Comparison of ENCODE assay signal across 9 cellular contexts in genomic region chr3:184155644-184156521, GRCh38. TPM values are rescaled to one million over a fixed set of nuclear protein-coding genes. Genes with fewer than 3 reads are reported as not detected.
A peak's percentile ranks its signal among the peaks of the same experiment; 100 is the strongest.
DNase-seq lines count a peak whose midpoint lies in the region; ATAC-seq and TF ChIP-seq lines count a peak whose summit lies in the region.
"Had no signal": no experiment of that assay in that cellular context is flagged by ENCODE, and none has a peak within 500 bp of the region (broad histone marks: within the 10 kb centered on the region; RNA-seq: fewer than 3 reads in every experiment).

No MANE protein-coding gene starts in this region.

- H2AK5ac ChIP-seq in H9 (ENCODE audit: insufficient read length, low read length): no peak overlapping the region

- H2BK15ac ChIP-seq in H9 (ENCODE audit: low read depth, low read length): no peak overlapping the region

- intact Hi-C loops in esophagus squamous epithelium (cut with DNase I) (no loop called here), natural killer cell (cut with micrococcal nuclease) (loop anchor here (2.0 kb wide), 1 partner anchor 21 kb away; the partner anchor contains the start of gene EIF2B5)

- no peak for TF ChIP-seq POLR2A in esophagus squamous epithelium (IDR thresholded peaks at IDR 0.05)
- no peak for TF ChIP-seq POLR2A in upper lobe of left lung (IDR thresholded peaks at IDR 0.05)

- no peak overlapping the region for H3K18ac ChIP-seq in H9 (ENCODE audit: insufficient read length, low read depth, low read length)

- H3K27me3 Mint-ChIP-seq in H9 (ENCODE audit: low read depth) (no peaks in the 10 kb centered on the region), natural killer cell (ENCODE audit: low read depth in 2 of 2) (no peaks in the 10 kb centered on the region)

- H4K8ac ChIP-seq in H9 (replicated peaks; ENCODE audit: insufficient read length, low read depth, low read length): no peak overlapping the region

- H2BK20ac ChIP-seq in H9 (ENCODE audit: low read depth, low read length, poor library complexity, severe bottlenecking): no peak overlapping the region

- peak overlapping the region; percentile 75 for H3K9ac ChIP-seq in H9 (ENCODE audit: extremely low read depth, insufficient read length, low read length)

- H4K20me1 ChIP-seq in H9 (ENCODE audit: control insufficient read depth, insufficient read depth, insufficient read length): no peaks in the 10 kb centered on the region

- DNase-seq in GM12865 (ENCODE audit: low read depth) (peak; percentile 49), H9 (peak; percentile 46), NCI-H1105 (lab: John Stamatoyannopoulos, UW) (peak; percentile 30), activated T-cell treated with anti-CD3 and anti-CD28 coated beads for 24 hours (ENCODE audit: low read depth) (peak; percentile 29), esophagus squamous epithelium (lab: John Stamatoyannopoulos, UW) (no peak), natural killer cell (peak; percentile 35), upper lobe of left lung (peak in 1 of 2 donors; percentile 43), NCI-H1048 (lab: John Stamatoyannopoulos, UW) (no peak)

- H2BK5ac ChIP-seq in H9 (ENCODE audit: insufficient read length, low read length): no peak overlapping the region

- peaks cover 1 to 9% (median 4%) of the 10 kb centered on the region in 3 experiments; a peak in 5 of 7 replicates for H3K36me3 Mint-ChIP-seq in H9 (ENCODE audit: insufficient read depth in 1 of 3, low read depth in 3 of 3)
- no peaks in the 10 kb centered on the region for H3K36me3 Mint-ChIP-seq in natural killer cell

- ATAC-seq in natural killer cell (peak; percentile 50 to 70 (median 54)), upper lobe of left lung (ENCODE audit: low FRiP score in 2 of 2) (peak; percentile 29 to 38)

- no peak overlapping the region for H3K4ac ChIP-seq in H9 (ENCODE audit: low read depth, low read length)

- H3K4me3 ChIP-seq in GM12865 (ENCODE audit: low read depth, low read length) (peak overlapping the region; percentile 79), esophagus squamous epithelium (peak overlapping the region; percentile 67 to 97 (median 84)), upper lobe of left lung (peak overlapping the region; percentile 88 to 98 (median 92))

- H3K4me2 ChIP-seq in H9 (ENCODE audit: insufficient read depth, insufficient read length, low read length): peak overlapping the region; percentile 75

- TF ChIP-seq EP300 in upper lobe of left lung (IDR thresholded peaks at IDR 0.05): no peak

- H2AFZ ChIP-seq in H9 (ENCODE audit: low read length): no peak overlapping the region

- H3K79me1 ChIP-seq in H9 (ENCODE audit: insufficient read depth, low read depth, low read length, poor library complexity, severe bottlenecking): peaks cover 3% of the 10 kb centered on the region

- H3K4me3 Mint-ChIP-seq in H9 (peak overlapping the region; percentile 93 to 99), natural killer cell (peak overlapping the region; percentile 94)

- H3K4me1 ChIP-seq in H9 (ENCODE audit: insufficient read depth, low read length) (no peaks in the 10 kb centered on the region; the same call in 1 of the 2 replicates), esophagus squamous epithelium (peaks cover 15 to 65% (median 42%) of the 10 kb centered on the region in 3 donors), upper lobe of left lung (peaks cover 39 to 62% (median 46%) of the 10 kb centered on the region in 4 donors)

- no peak overlapping the region for H3T11ph ChIP-seq in H9 (ENCODE audit: low read length)

- H3K4me1 Mint-ChIP-seq in H9 (peaks cover 11 to 21% of the 10 kb centered on the region in 2 experiments), natural killer cell (peaks cover 32 to 37% of the 10 kb centered on the region in 2 donors)

- no peak overlapping the region for H2BK12ac ChIP-seq in H9 (ENCODE audit: insufficient read length, low read depth, low read length)

- no peak overlapping the region for H3K27ac ChIP-seq in H9 (ENCODE audit: insufficient read length, low read depth, low read length)
- peak overlapping the region; percentile 89 to 94 (median 92) for H3K27ac ChIP-seq in esophagus squamous epithelium
- peak overlapping the region; percentile 82 to 93 (median 92) for H3K27ac ChIP-seq in upper lobe of left lung

- no CpG with 5 or more reads among the region's 47 CpGs for WGBS in H9 (ENCODE audit: extremely low coverage, insufficient read length, low lambda C conversion rate)
- 0% methylated on average over 20 to 24 of the region's 47 CpGs for WGBS in esophagus squamous epithelium, 2 donors
- 0 to 1% methylated on average over 17 to 28 of the region's 47 CpGs for WGBS in upper lobe of left lung, 2 donors

- H4K5ac ChIP-seq in H9 (ENCODE audit: insufficient read length, low read depth, low read length): no peak overlapping the region

- H3K23me2 ChIP-seq in H9 (ENCODE audit: insufficient read length, low read depth, low read length, poor library complexity, severe bottlenecking): peaks cover 6% of the 10 kb centered on the region

- no peaks in the 10 kb centered on the region for H3K27me3 ChIP-seq in H9 (ENCODE audit: insufficient read depth, low read length)
- H3K27me3 ChIP-seq in esophagus squamous epithelium: no peaks in the 10 kb centered on the region
- H3K27me3 ChIP-seq in upper lobe of left lung: no peaks in the 10 kb centered on the region

- no peaks in the 10 kb centered on the region for H3K9me3 ChIP-seq in H9 (ENCODE audit: control insufficient read depth, low read depth, low read length)
- H3K9me3 ChIP-seq in esophagus squamous epithelium: no peaks in the 10 kb centered on the region
- no peaks in the 10 kb centered on the region for H3K9me3 ChIP-seq in upper lobe of left lung

- H4K91ac ChIP-seq in H9 (ENCODE audit: insufficient read length, low read depth, low read length): no peak overlapping the region

- no peak overlapping the region for H2BK120ac ChIP-seq in H9 (ENCODE audit: low read depth, low read length, poor library complexity, severe bottlenecking)

- H3K36me3 ChIP-seq in esophagus squamous epithelium: no peaks in the 10 kb centered on the region
- no peaks in the 10 kb centered on the region for H3K36me3 ChIP-seq in upper lobe of left lung

- H3K56ac ChIP-seq in H9 (ENCODE audit: insufficient read length, low read depth, low read length): no peak overlapping the region

- H3K23ac ChIP-seq in H9 (ENCODE audit: insufficient read length, low read depth, low read length): no peak overlapping the region

- H3K9me3 Mint-ChIP-seq in H9: no peaks in the 10 kb centered on the region; a peak in 1 of 5 replicates
- no peaks in the 10 kb centered on the region for H3K9me3 Mint-ChIP-seq in natural killer cell

- H3K79me2 ChIP-seq in H9 (ENCODE audit: insufficient read depth, low read length): peaks cover 22% of the 10 kb centered on the region; the same call in 1 of the 2 replicates

- TF ChIP-seq CTCF in GM12865 (IDR thresholded peaks at IDR 0.05; ENCODE audit: insufficient read depth, low read depth, low read length, missing control alignments) (no peak), H9 (conservative IDR thresholded peaks at IDR 0.05) (no peak), esophagus squamous epithelium (IDR thresholded peaks at IDR 0.05) (no peak), natural killer cell (IDR thresholded peaks at IDR 0.05) (no peak), upper lobe of left lung (IDR thresholded peaks at IDR 0.05) (no peak)

- H3K27ac Mint-ChIP-seq in H9 (peak overlapping the region; percentile 93 to 98 (median 96)), natural killer cell (peak overlapping the region; percentile 78 to 92)

- peak overlapping the region; percentile 37; the same call in 1 of the 2 replicates for H3K14ac ChIP-seq in H9 (ENCODE audit: insufficient read depth, low read length)

RNA-seq across cellular contexts. Expression of gene DVL3, which starts 0.7 kb away (rescaled TPM):
- total RNA-seq in H9 (2021): 64.7 and 69.7 TPM in 2 replicates
- total RNA-seq in esophagus squamous epithelium: 10 to 100 TPM; 28.9 to 45.2 (median 34.4) TPM
- total RNA-seq in natural killer cell: 10 to 100 TPM; 59.1 to 77.5 (median 59.7) TPM
- 100 to 1,000 TPM in 1 of 6 donors, 10 to 100 TPM in 5; 36.5 to 106 (median 62.8) TPM for total RNA-seq in upper lobe of left lung

RNA-seq across cellular contexts. Expression of gene AP2M1, which starts 18.8 kb away (rescaled TPM):
- total RNA-seq in H9 (2021) (443 and 459 TPM in 2 replicates), esophagus squamous epithelium (100 to 1,000 TPM; 139 to 212 (median 208) TPM), natural killer cell (100 to 1,000 TPM; 157 to 188 (median 168) TPM), upper lobe of left lung (100 to 1,000 TPM; 132 to 280 (median 198) TPM)

RNA-seq across cellular contexts. Expression of gene EIF2B5, which starts 20.7 kb away (rescaled TPM):
- total RNA-seq in H9 (2021) (38.4 and 42.0 TPM in 2 replicates), esophagus squamous epithelium (10 to 100 TPM; 27.2 to 51.5 (median 42.1) TPM), natural killer cell (10 to 100 TPM; 44.5 to 59.4 (median 54.8) TPM), upper lobe of left lung (10 to 100 TPM; 31.4 to 37.6 (median 34.2) TPM)

RNA-seq across cellular contexts. Expression of gene ABCF3, which starts 30.1 kb away (rescaled TPM):
- total RNA-seq in H9 (2021) (56.1 and 58.4 TPM in 2 replicates), esophagus squamous epithelium (10 to 100 TPM; 31.4 to 63.1 (median 40.5) TPM), natural killer cell (100 to 1,000 TPM; 128 to 168 (median 157) TPM), upper lobe of left lung (100 to 1,000 TPM in 1 of 6 donors, 10 to 100 TPM in 5; 52.6 to 184 (median 73.1) TPM)

RNA-seq across cellular contexts. Expression of gene HTR3E, which starts 59.0 kb away (rescaled TPM):
- not detected in 2 replicates for total RNA-seq in H9 (2021)
- total RNA-seq in esophagus squamous epithelium: not detected
- total RNA-seq in natural killer cell: not detected
- total RNA-seq in upper lobe of left lung: not detected
- total RNA-seq: dermis microvascular lymphatic vessel endothelial cell had no signal

Comparison
In these comparisons a context has a peak if more than half of its experiments do, and no peak if none do; other contexts are left out.
1. DNase-seq: peak in GM12865 (single experiment), H9 (single experiment), NCI-H1105 (single experiment), activated T-cell treated with anti-CD3 and anti-CD28 coated beads for 24 hours (single experiment) and natural killer cell (single experiment); none in esophagus squamous epithelium (single experiment) and NCI-H1048 (single experiment).
2. Peak in every context shown above with its lines, with median percentiles within 50 percentile points of each other: H3K4me3 ChIP-seq.